In genomic region chr1:207591205-207591604, GRCh38 we compare ENCODE assay signal across 11 cellular contexts. TPM values are rescaled to one million over a fixed set of nuclear protein-coding genes. Genes with fewer than 3 reads are reported as not detected.
A peak's percentile ranks its signal among the peaks of the same experiment; 100 is the strongest.
DNase-seq lines count a peak whose midpoint lies in the region; ATAC-seq and TF ChIP-seq lines count a peak whose summit lies in the region.
"Not testable (repeated sequence)": the region's sequence is repeated elsewhere in the genome, so short reads cannot be mapped to it uniquely, and the experiment has no call there.
"Had no signal": no experiment of that assay in that cellular context is flagged by ENCODE, and none has a peak within 500 bp of the region (broad histone marks: within the 10 kb centered on the region; RNA-seq: fewer than 3 reads in every experiment).

No MANE protein-coding gene starts in this region.

- H3K4me1 Mint-ChIP-seq in activated CD4-positive, alpha-beta T cell treated with anti-CD3 and anti-CD28 coated beads, Interleukin-2, amount 10 ng/mL, durations not matched to agents 24 days and 14 days; stimulated activated memory B cell treated with anti-CD40 and anti-IgM and Interleukin-4, amounts not matched to agents 10 μg/mL and 1 μg/mL and 100 μg/mL, for 72 hours: not testable (repeated sequence)

- H3K36me3 Mint-ChIP-seq in activated CD4-positive, alpha-beta T cell treated with anti-CD3 and anti-CD28 coated beads, Interleukin-2, amount 10 ng/mL, durations not matched to agents 24 days and 14 days (ENCODE audit: low read depth): not testable (repeated sequence)
- peaks cover 79% of the 10 kb centered on the region for H3K36me3 Mint-ChIP-seq in stimulated activated memory B cell treated with anti-CD40 and anti-IgM and Interleukin-4, amounts not matched to agents 10 μg/mL and 1 μg/mL and 100 μg/mL, for 72 hours

- H3K9me3 Mint-ChIP-seq in activated CD4-positive, alpha-beta T cell treated with anti-CD3 and anti-CD28 coated beads, Interleukin-2, amount 10 ng/mL, durations not matched to agents 24 days and 14 days; stimulated activated memory B cell treated with anti-CD40 and anti-IgM and Interleukin-4, amounts not matched to agents 10 μg/mL and 1 μg/mL and 100 μg/mL, for 72 hours: not testable (repeated sequence)

- not testable (repeated sequence) for H3K27me3 ChIP-seq in dorsolateral prefrontal cortex

- peak in 1 of 56 donors; percentile 10 for TF ChIP-seq CTCF in dorsolateral prefrontal cortex (IDR thresholded peaks at IDR 0.05 in 54 of 56, conservative IDR thresholded peaks at IDR 0.05 in 2 of 56; ENCODE audit: low read depth in 1 of 56, partially characterized antibody in 56 of 56)

- H3K4me3 Mint-ChIP-seq in activated CD4-positive, alpha-beta T cell treated with anti-CD3 and anti-CD28 coated beads, Interleukin-2, amount 10 ng/mL, durations not matched to agents 24 days and 14 days; stimulated activated memory B cell treated with anti-CD40 and anti-IgM and Interleukin-4, amounts not matched to agents 10 μg/mL and 1 μg/mL and 100 μg/mL, for 72 hours: not testable (repeated sequence)

- peak overlapping the region; percentile 87 for H3K27ac ChIP-seq in caudate nucleus (ENCODE audit: low read depth, low read length)
- peak overlapping the region in 58 of 59 donors; percentile 23 to 99 (median 89) for H3K27ac ChIP-seq in dorsolateral prefrontal cortex
- peak overlapping the region; percentile 94 for H3K27ac ChIP-seq in temporal lobe (ENCODE audit: low read depth, low read length)

- not testable (repeated sequence) for H3K27ac Mint-ChIP-seq in activated CD4-positive, alpha-beta T cell treated with anti-CD3 and anti-CD28 coated beads, Interleukin-2, amount 10 ng/mL, durations not matched to agents 24 days and 14 days
- H3K27ac Mint-ChIP-seq in stimulated activated memory B cell treated with anti-CD40 and anti-IgM and Interleukin-4, amounts not matched to agents 10 μg/mL and 1 μg/mL and 100 μg/mL, for 72 hours: peak overlapping the region; percentile 30

- DNase-seq in Ammon's horn (ENCODE audit: low spot score) (peak; percentile 57), inferior parietal cortex (ENCODE audit: extremely low spot score) (peak; percentile 62), midbrain (lab: John Stamatoyannopoulos, UW) (peak; percentile 69)
- peak; percentile 3 for DNase-seq in activated CD4-positive, alpha-beta T cell treated with anti-CD3 and anti-CD28 coated beads, Interleukin-2, amount 10 ng/mL, durations not matched to agents 24 days and 14 days
- not testable (repeated sequence) for DNase-seq in caudate nucleus (lab: John Stamatoyannopoulos, UW); dorsolateral prefrontal cortex

- peaks cover 50% of the 10 kb centered on the region for H3K27me3 Mint-ChIP-seq in activated CD4-positive, alpha-beta T cell treated with anti-CD3 and anti-CD28 coated beads, Interleukin-2, amount 10 ng/mL, durations not matched to agents 24 days and 14 days
- H3K27me3 Mint-ChIP-seq in stimulated activated memory B cell treated with anti-CD40 and anti-IgM and Interleukin-4, amounts not matched to agents 10 μg/mL and 1 μg/mL and 100 μg/mL, for 72 hours: not testable (repeated sequence)

- not testable (repeated sequence) for ATAC-seq in stimulated activated memory B cell treated with anti-CD40 and anti-IgM and Interleukin-4, amounts not matched to agents 10 μg/mL and 1 μg/mL and 100 μg/mL, for 72 hours

- intact Hi-C loops in activated CD4-positive, alpha-beta T cell treated with anti-CD3 and anti-CD28 coated beads, Interleukin-2, amount 10 ng/mL, durations not matched to agents 24 days and 14 days (cut with micrococcal nuclease); dorsolateral prefrontal cortex (cut with DNase I): not testable (repeated sequence)

- H3K4me3 ChIP-seq in dorsolateral prefrontal cortex: peak overlapping the region in 27 of 59 donors; percentile 3 to 47 (median 28)

RNA-seq across cellular contexts. Expression of gene CR1L, which starts 53.7 kb away (rescaled TPM):
- total RNA-seq in activated CD4-positive, alpha-beta T cell treated with anti-CD3 and anti-CD28 coated beads, Interleukin-2, amount 10 ng/mL, durations not matched to agents 24 days and 14 days: not detected in 2 replicates
- total RNA-seq in dorsolateral prefrontal cortex (1 to 10 TPM in 10 of 120 experiments, under 1 TPM in 7, not detected in 103; 0.28 to 3.5 (median 1.3) TPM), temporal lobe (not detected)
- total RNA-seq: Calu3, G401, H4 had no signal
